1 cellular context compared by ENCODE assay signal in genomic region chr17:81863833-81864768, GRCh38.
TF ChIP-seq lines count a peak whose summit lies in the region.

No MANE protein-coding gene starts in this region.

TF ChIP-seq in GM23338, 12 proteins besides CTCF, POLR2A, EP300 and RAD21:
- TF ChIP-seq REST (IDR thresholded peaks at IDR 0.05; ENCODE audit: unreplicated experiment) (no peak), EZH2phosphoT487 (IDR thresholded peaks at IDR 0.05; ENCODE audit: unreplicated experiment) (no peak), ZNF114 (CRISPR knock-in tag; IDR thresholded peaks at IDR 0.05) (no peak), POLR2AphosphoS5 (IDR thresholded peaks at IDR 0.05; ENCODE audit: low read depth) (0 out of 2 replicates have a peak, but pooled peaks have one; percentile 27), JUNB (IDR thresholded peaks at IDR 0.05; ENCODE audit: unreplicated experiment) (no peak)
